Comparison of ENCODE assay signal across 9 cellular contexts in the genomic region with DNA sequence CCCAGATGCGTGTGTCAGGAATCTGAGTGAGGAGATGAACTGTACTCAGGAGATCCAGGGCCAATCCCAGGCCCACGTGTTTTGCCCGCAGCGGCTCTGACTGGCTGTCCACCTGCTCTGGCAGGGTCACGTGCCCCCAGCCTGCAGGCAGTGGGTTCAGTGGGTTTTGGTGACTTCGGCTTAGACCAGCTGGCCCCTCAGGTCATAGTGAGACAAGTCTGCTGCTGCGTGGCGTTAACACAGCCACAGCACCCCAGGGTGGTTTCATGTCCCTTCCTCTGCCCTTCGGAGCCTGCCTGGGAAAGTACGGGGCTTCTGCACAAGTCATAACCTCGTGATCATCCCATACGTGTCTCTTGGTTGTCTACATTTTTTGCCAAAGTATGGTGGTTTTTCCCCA. TPM values are rescaled to one million over a fixed set of nuclear protein-coding genes. Genes with fewer than 3 reads are reported as not detected.
DNase-seq lines count a peak whose midpoint lies in the region; ATAC-seq and TF ChIP-seq lines count a peak whose summit lies in the region.
"Had no signal": no experiment of that assay in that cellular context is flagged by ENCODE, and none has a peak within 500 bp of the region (broad histone marks: within the 10 kb centered on the region; RNA-seq: fewer than 3 reads in every experiment).

No MANE protein-coding gene starts in this region.

- intact Hi-C loops in activated CD4-positive, alpha-beta T cell treated with anti-CD3 and anti-CD28 coated beads, Interleukin-2, amount 10 ng/mL, durations not matched to agents 24 days and 14 days (cut with micrococcal nuclease), result no loop called here
- intact Hi-C loops in IMR-90 (cut with micrococcal nuclease), result no loop called here
- intact Hi-C loops in dorsolateral prefrontal cortex (cut with DNase I), result loop anchor here in 1 of 2 donors (10.0 kb wide), 1 partner anchor 598 kb away; a partner anchor contains a TSS

- H2AFZ ChIP-seq in IMR-90 (replicated peaks; ENCODE audit: low read length, poor library complexity), result no peak overlapping the region

- H3K18ac ChIP-seq in IMR-90 (ENCODE audit: low read depth, low read length), result no peak overlapping the region

- DNase-seq in activated CD4-positive, alpha-beta T cell treated with anti-CD3 and anti-CD28 coated beads, Interleukin-2, amount 10 ng/mL, durations not matched to agents 24 days and 14 days, result no peak
- no peak for DNase-seq in activated CD4-positive, alpha-beta T cell treated with anti-CD3 and anti-CD28 coated beads for 4 hours
- no peak for DNase-seq in IMR-90
- DNase-seq in dorsolateral prefrontal cortex, result peak in 1 of 10 donors; percentile 69
- no peak for DNase-seq in stimulated activated effector memory CD8-positive, alpha-beta T cell treated with anti-CD3 and anti-CD28 coated beads, Interleukin-12 subunit alpha, Interleukin-12 subunit beta, amount 100 ng/mL, for 72 hours (ENCODE audit: low spot score in 2 of 2)
- no peak for DNase-seq in NCI-H2029 treated with DMSO at 0.1 percent for 48 hours (lab: John Stamatoyannopoulos, UW)
- DNase-seq in DMS53 treated with DMSO at 0.1 percent for 48 hours (lab: John Stamatoyannopoulos, UW; ENCODE audit: unreplicated experiment), result no peak
- DNase-seq in activated CD4-positive, alpha-beta T cell treated with anti-CD3 and anti-CD28 coated beads, Interleukin-2, amount 50 U/mL, for 1 hour, result no peak

- no peak overlapping the region for H3K27ac ChIP-seq in IMR-90 (ENCODE audit: insufficient read depth, low read length)
- no peak overlapping the region for H3K27ac ChIP-seq in dorsolateral prefrontal cortex

- no peak overlapping the region; the same call in 1 of the 2 replicates for H3K4me2 ChIP-seq in IMR-90 (ENCODE audit: low read depth, low read length)

- H4K91ac ChIP-seq in IMR-90 (ENCODE audit: insufficient read depth, low read depth, low read length), result no peak overlapping the region

- H3K27ac Mint-ChIP-seq in activated CD4-positive, alpha-beta T cell treated with anti-CD3 and anti-CD28 coated beads, Interleukin-2, amount 10 ng/mL, durations not matched to agents 24 days and 14 days, result peak overlapping the region; percentile 13
- peak overlapping the region; percentile 73 for H3K27ac Mint-ChIP-seq in stimulated activated effector memory CD8-positive, alpha-beta T cell treated with anti-CD3 and anti-CD28 coated beads, Interleukin-12 subunit alpha, Interleukin-12 subunit beta, amount 100 ng/mL, for 72 hours

- no peaks in the 10 kb centered on the region for H3K9me3 Mint-ChIP-seq in activated CD4-positive, alpha-beta T cell treated with anti-CD3 and anti-CD28 coated beads, Interleukin-2, amount 10 ng/mL, durations not matched to agents 24 days and 14 days
- H3K9me3 Mint-ChIP-seq in stimulated activated effector memory CD8-positive, alpha-beta T cell treated with anti-CD3 and anti-CD28 coated beads, Interleukin-12 subunit alpha, Interleukin-12 subunit beta, amount 100 ng/mL, for 72 hours, result no peaks in the 10 kb centered on the region

- no peak for ATAC-seq in IMR-90 (ENCODE audit: low read depth)
- ATAC-seq in stimulated activated effector memory CD8-positive, alpha-beta T cell treated with anti-CD3 and anti-CD28 coated beads, Interleukin-12 subunit alpha, Interleukin-12 subunit beta, amount 100 ng/mL, for 72 hours, result no peak
- ATAC-seq: K562 had no signal

- H3K36me3 Mint-ChIP-seq in activated CD4-positive, alpha-beta T cell treated with anti-CD3 and anti-CD28 coated beads, Interleukin-2, amount 10 ng/mL, durations not matched to agents 24 days and 14 days (ENCODE audit: low read depth), result peaks cover 4% of the 10 kb centered on the region
- H3K36me3 Mint-ChIP-seq in stimulated activated effector memory CD8-positive, alpha-beta T cell treated with anti-CD3 and anti-CD28 coated beads, Interleukin-12 subunit alpha, Interleukin-12 subunit beta, amount 100 ng/mL, for 72 hours, result peaks cover 13% of the 10 kb centered on the region

- no peak overlapping the region for H3K14ac ChIP-seq in IMR-90 (replicated peaks; ENCODE audit: low read depth, low read length)

- BruUV-seq in IMR-90 (replicated peaks; lab: Mats Ljungman, UMichigan), result TSS peak; percentile 48

- no peak overlapping the region for H3K4ac ChIP-seq in IMR-90 (ENCODE audit: low read depth, low read length)

- H4K8ac ChIP-seq in IMR-90 (ENCODE audit: low read depth in 2 of 2, low read length in 2 of 2), result no peak overlapping the region

- no peak overlapping the region for H2BK5ac ChIP-seq in IMR-90 (ENCODE audit: low read depth, low read length, poor library complexity, severe bottlenecking)

- TF ChIP-seq CTCF in IMR-90 (conservative IDR thresholded peaks at IDR 0.05; ENCODE audit: low read depth, low read length) (no peak), dorsolateral prefrontal cortex (IDR thresholded peaks at IDR 0.05 in 54 of 56, conservative IDR thresholded peaks at IDR 0.05 in 2 of 56; ENCODE audit: low read depth in 1 of 56, partially characterized antibody in 56 of 56) (no peak)

- no peaks in the 10 kb centered on the region for H3K27me3 Mint-ChIP-seq in activated CD4-positive, alpha-beta T cell treated with anti-CD3 and anti-CD28 coated beads, Interleukin-2, amount 10 ng/mL, durations not matched to agents 24 days and 14 days

- dilution Hi-C loops in IMR-90 (cut with HindIII; ENCODE audit: low sequenced_read_pairs, unreplicated experiment), result no loop called here

- WGBS in IMR-90 (ENCODE audit: extremely low coverage in 2 of 2, insufficient read length in 1 of 2), 2 experiments, result 90% methylated on average over 5 of the region's 12 CpGs; no CpG with 5 or more reads in 1 of the 2 experiments

- CTCF ChIA-PET in IMR-90 (lab: Yijun Ruan, JAX), result no interaction called here

- TF ChIP-seq RAD21 in IMR-90 (IDR thresholded peaks at IDR 0.05; ENCODE audit: low read length), result no peak

- H2BK120ac ChIP-seq in IMR-90 (ENCODE audit: low read depth, low read length), result no peak overlapping the region

- H3K4me3 Mint-ChIP-seq in activated CD4-positive, alpha-beta T cell treated with anti-CD3 and anti-CD28 coated beads, Interleukin-2, amount 10 ng/mL, durations not matched to agents 24 days and 14 days, result peak overlapping the region; percentile 76
- peak overlapping the region; percentile 76 for H3K4me3 Mint-ChIP-seq in stimulated activated effector memory CD8-positive, alpha-beta T cell treated with anti-CD3 and anti-CD28 coated beads, Interleukin-12 subunit alpha, Interleukin-12 subunit beta, amount 100 ng/mL, for 72 hours

- H2BK20ac ChIP-seq in IMR-90 (ENCODE audit: low read depth, low read length), result no peak overlapping the region

- H3K9me3 ChIP-seq in IMR-90 (ENCODE audit: control insufficient read depth, insufficient read depth, low read length), result no peaks in the 10 kb centered on the region

- no peak overlapping the region for H2AK5ac ChIP-seq in IMR-90 (ENCODE audit: low read depth, low read length)

- H3K79me1 ChIP-seq in IMR-90 (ENCODE audit: low read depth in 1 of 2, low read length in 2 of 2), result peaks cover 12 to 62% of the 10 kb centered on the region in 2 experiments

- peaks cover 38% of the 10 kb centered on the region for H3K4me1 Mint-ChIP-seq in activated CD4-positive, alpha-beta T cell treated with anti-CD3 and anti-CD28 coated beads, Interleukin-2, amount 10 ng/mL, durations not matched to agents 24 days and 14 days
- peaks cover 77% of the 10 kb centered on the region for H3K4me1 Mint-ChIP-seq in stimulated activated effector memory CD8-positive, alpha-beta T cell treated with anti-CD3 and anti-CD28 coated beads, Interleukin-12 subunit alpha, Interleukin-12 subunit beta, amount 100 ng/mL, for 72 hours

- POLR2A ChIA-PET in IMR-90 (lab: Charles Lee; ENCODE audit: unreplicated experiment), result no interaction called here

- no peak overlapping the region for H3K4me3 ChIP-seq in IMR-90 (ENCODE audit: insufficient read depth, low read depth, low read length)
- peak overlapping the region in 53 of 59 donors; percentile 7 to 84 (median 75) for H3K4me3 ChIP-seq in dorsolateral prefrontal cortex

- no peaks in the 10 kb centered on the region for H3K9me1 ChIP-seq in IMR-90 (ENCODE audit: insufficient read depth, low read length)

- H3K56ac ChIP-seq in IMR-90 (ENCODE audit: extremely low read depth, insufficient read depth, low read length), result no peak overlapping the region

- H3K9ac ChIP-seq in IMR-90 (ENCODE audit: low read depth, low read length), result no peak overlapping the region

- peaks cover 3% of the 10 kb centered on the region; the same call in 1 of the 2 replicates for H3K27me3 ChIP-seq in IMR-90 (ENCODE audit: control insufficient read depth, insufficient read depth, low read length)
- no peaks in the 10 kb centered on the region for H3K27me3 ChIP-seq in dorsolateral prefrontal cortex

- in situ Hi-C loops in IMR-90 (cut with MboI; ENCODE audit: low sequenced_read_pairs), result no loop called here

- no peak for TF ChIP-seq POLR2A in IMR-90 (IDR thresholded peaks at IDR 0.05; ENCODE audit: low read depth, low read length)

- H2BK15ac ChIP-seq in IMR-90 (ENCODE audit: low read depth, low read length), result no peak overlapping the region

- 0 out of 2 replicates have a peak, but pooled peaks cover 1% of the 10 kb centered on the region for H3K36me3 ChIP-seq in IMR-90 (ENCODE audit: control insufficient read depth, insufficient read depth, low read length)

- H4K20me1 ChIP-seq in IMR-90 (ENCODE audit: insufficient read depth, low read length), result peaks cover 68% of the 10 kb centered on the region

- no peak overlapping the region for H4K5ac ChIP-seq in IMR-90 (ENCODE audit: low read depth, low read length)

- H2AK9ac ChIP-seq in IMR-90 (replicated peaks; ENCODE audit: low read depth, low read length, poor library complexity), result no peak overlapping the region

- H3K23ac ChIP-seq in IMR-90 (ENCODE audit: low read depth, low read length), result no peak overlapping the region

- H3K4me1 ChIP-seq in IMR-90 (ENCODE audit: control insufficient read depth, insufficient read depth, low read length), result peaks cover 13% of the 10 kb centered on the region; the same call in 1 of the 2 replicates

TF ChIP-seq in IMR-90, 13 proteins besides CTCF, POLR2A, EP300 and RAD21 (continues in another document):
- TF ChIP-seq RCOR1 (IDR thresholded peaks at IDR 0.05; ENCODE audit: insufficient replicate concordance, low read length), result no peak
- no peak for TF ChIP-seq CEBPB (IDR thresholded peaks at IDR 0.05; ENCODE audit: low read depth, low read length)

RNA-seq across cellular contexts. Expression of a gene that starts 2.6 kb away (rescaled TPM):
- 91.3 and 96.1 TPM in 2 replicates for total RNA-seq in activated CD4-positive, alpha-beta T cell treated with anti-CD3 and anti-CD28 coated beads, Interleukin-2, amount 10 ng/mL, durations not matched to agents 24 days and 14 days
- 0.36 and 0.83 TPM in 2 replicates for total RNA-seq in IMR-90 (2012; rRNA removed)
- 10.8 and 12.9 TPM in 2 replicates for polyA plus RNA-seq in IMR-90 (2012; rRNA removed)
- polyA plus RNA-seq in IMR-90 (2012; cell fraction: cytosol; rRNA removed), result 9.9 and 14.5 TPM in 2 replicates
- 30.2 and 71.7 TPM in 2 replicates for polyA plus RNA-seq in IMR-90 (2012; cell fraction: nucleus; rRNA removed; ENCODE audit: low replicate concordance)
- 100 to 1,000 TPM in 3 of 120 experiments, 10 to 100 TPM in 117; 41.4 to 125 (median 65.3) TPM for total RNA-seq in dorsolateral prefrontal cortex

Comparison
In these comparisons a context has a peak if more than half of its experiments do, and no peak if none do; other contexts are left out.
1. RNA of a gene that starts 2.6 kb away (total RNA-seq): 91.3 to 96.1 TPM in activated CD4-positive, alpha-beta T cell treated with anti-CD3 and anti-CD28 coated beads, Interleukin-2, amount 10 ng/mL, durations not matched to agents 24 days and 14 days and 41.4 to 125 TPM in dorsolateral prefrontal cortex; 0.36 to 0.83 TPM in IMR-90; every median in the first group is over 10 times any median in the second.